ENCODE assay signal across 8 cellular contexts in the genomic region with DNA sequence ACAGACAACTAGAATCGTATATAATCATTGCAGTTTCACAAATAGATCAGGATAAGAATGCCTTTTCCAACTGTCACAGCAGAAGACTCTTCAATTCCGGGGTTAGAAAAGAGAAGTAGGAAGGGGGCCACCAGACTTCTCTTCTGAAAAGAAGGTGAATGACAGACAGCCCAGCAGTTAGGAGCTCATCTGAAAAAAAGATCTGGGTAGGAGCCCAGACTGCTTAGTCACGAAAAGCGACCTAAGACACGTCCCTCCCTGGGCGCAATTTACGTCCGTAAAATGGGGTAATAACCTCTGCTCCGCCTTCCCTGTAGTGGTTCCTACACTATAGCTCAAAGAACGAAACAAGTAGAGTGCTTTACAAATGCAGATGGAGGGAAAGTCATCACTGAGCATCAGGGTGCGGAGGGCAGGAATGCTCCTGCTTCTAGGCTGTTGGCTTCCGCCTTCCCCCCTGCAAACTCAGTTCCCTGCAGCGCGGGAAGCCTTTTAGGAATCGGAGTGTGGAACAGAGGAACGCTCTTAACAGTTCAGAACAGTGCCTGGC. TPM values are rescaled to one million over a fixed set of nuclear protein-coding genes. Genes with fewer than 3 reads are reported as not detected.
A peak's percentile ranks its signal among the peaks of the same experiment; 100 is the strongest.
DNase-seq lines count a peak whose midpoint lies in the region; ATAC-seq lines count a peak whose summit lies in the region.

No MANE protein-coding gene starts in this region.

- no peaks in the 10 kb centered on the region for H3K9me3 Mint-ChIP-seq in IgD-negative memory B cell
- no peaks in the 10 kb centered on the region for H3K9me3 Mint-ChIP-seq in immature natural killer cell

- DNase-seq in GDM1 (lab: John Stamatoyannopoulos, UW) (peak; percentile 42), SK-N-DZ (ENCODE audit: low spot score) (peak; percentile 11), astrocyte of the hippocampus (ENCODE audit: low read depth, low spot score) (peak; percentile 72), immature natural killer cell (peak; percentile 52 to 62 (median 56)), NCI-H774 (lab: John Stamatoyannopoulos, UW) (no peak)
- DNase-seq in stimulated activated CD4-positive, alpha-beta T cell treated with anti-CD3 and anti-CD28 coated beads, Interleukin-2, amount 100 ng/mL, for 24 hours = peak; percentile 41 to 58

- H3K27ac Mint-ChIP-seq in IgD-negative memory B cell = peak overlapping the region; percentile 91 to 100 (median 99)
- H3K27ac Mint-ChIP-seq in immature natural killer cell = peak overlapping the region; percentile 94 to 99 (median 99)

- H3K27me3 Mint-ChIP-seq in IgD-negative memory B cell = no peaks in the 10 kb centered on the region
- H3K27me3 Mint-ChIP-seq in immature natural killer cell (ENCODE audit: low read depth in 3 of 3) = peaks cover 4 to 9% (median 8%) of the 10 kb centered on the region in 3 donors

- H3K36me3 Mint-ChIP-seq in IgD-negative memory B cell = no peaks in the 10 kb centered on the region
- peaks cover 10 to 20% (median 14%) of the 10 kb centered on the region in 3 donors for H3K36me3 Mint-ChIP-seq in immature natural killer cell

- H3K4me3 Mint-ChIP-seq in IgD-negative memory B cell (peak overlapping the region; percentile 97 to 99 (median 99)), immature natural killer cell (peak overlapping the region; percentile 99 to 100 (median 99))

- H3K4me1 Mint-ChIP-seq in IgD-negative memory B cell (peaks cover 18 to 28% (median 20%) of the 10 kb centered on the region in 3 donors), immature natural killer cell (peaks cover 33 to 48% of the 10 kb centered on the region in 2 donors)

- peak; percentile 37 for ATAC-seq in GM21717 (IDR thresholded peaks at IDR 0.05; ENCODE audit: unreplicated experiment)

RNA-seq across cellular contexts. Expression of a gene that starts 0.6 kb away (rescaled TPM):
- polyA plus RNA-seq in IgD-negative memory B cell = 0.15 TPM
- 24.5 and 26.8 TPM in 2 replicates for polyA plus RNA-seq in SK-N-DZ (2014; cell fraction: cytosol; rRNA removed)
- polyA plus RNA-seq in SK-N-DZ (2014; cell fraction: nucleus; rRNA removed) = 17.0 and 17.4 TPM in 2 replicates
- polyA plus RNA-seq in immature natural killer cell = 1 to 10 TPM in 1 of 3 donors, under 1 TPM in 2; 0.46 to 1.2 (median 0.58) TPM

RNA-seq across cellular contexts. Expression of a gene that starts 0.8 kb away (rescaled TPM):
- polyA plus RNA-seq in IgD-negative memory B cell (35.6 TPM), immature natural killer cell (10 to 100 TPM; 34.3 to 56.6 (median 42.0) TPM)
- 12.0 and 17.6 TPM in 2 replicates for polyA plus RNA-seq in SK-N-DZ (2014; cell fraction: cytosol; rRNA removed)
- polyA plus RNA-seq in SK-N-DZ (2014; cell fraction: nucleus; rRNA removed) = 18.8 and 19.5 TPM in 2 replicates

RNA-seq across cellular contexts. Expression of a gene that starts 37.6 kb away (rescaled TPM):
- polyA plus RNA-seq in IgD-negative memory B cell (8.8 TPM), immature natural killer cell (10 to 100 TPM in 1 of 3 donors, 1 to 10 TPM in 2; 4.6 to 15.5 (median 4.8) TPM)
- polyA plus RNA-seq in SK-N-DZ (2014; cell fraction: cytosol; rRNA removed) = 6.4 and 8.9 TPM in 2 replicates
- polyA plus RNA-seq in SK-N-DZ (2014; cell fraction: nucleus; rRNA removed) = 48.5 and 50.8 TPM in 2 replicates
